Comparison of ENCODE assay signal across 11 cellular contexts in the genomic region with DNA sequence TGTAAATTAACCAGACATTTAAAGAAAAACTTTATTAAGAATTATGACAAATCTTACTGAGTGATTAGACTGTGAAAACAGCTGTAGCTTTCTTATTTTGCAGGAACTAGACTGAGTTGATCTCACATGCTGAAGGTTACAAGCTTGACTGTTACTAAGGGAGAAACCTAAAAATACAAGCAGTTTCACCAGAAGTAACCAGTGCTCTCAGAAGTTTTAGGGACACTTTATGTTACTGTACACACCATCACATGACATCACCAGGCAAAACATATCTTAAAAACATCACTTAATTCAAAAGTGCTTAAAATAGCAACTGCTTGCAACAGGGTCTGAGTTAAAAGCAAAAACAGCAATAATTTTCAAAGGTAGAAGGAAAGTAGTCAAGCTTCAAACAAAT. TPM values are rescaled to one million over a fixed set of nuclear protein-coding genes. Genes with fewer than 3 reads are reported as not detected.
DNase-seq lines count a peak whose midpoint lies in the region; ATAC-seq and TF ChIP-seq lines count a peak whose summit lies in the region.
"Had no signal": no experiment of that assay in that cellular context is flagged by ENCODE, and none has a peak within 500 bp of the region (broad histone marks: within the 10 kb centered on the region; RNA-seq: fewer than 3 reads in every experiment).

No MANE protein-coding gene starts in this region.

- POLR2A ChIA-PET in activated CD4-positive, alpha-beta memory T cell treated with anti-CD3 and anti-CD28 coated beads for 36 hours (lab: Charles Lee) = no interaction called here
- POLR2A ChIA-PET in A673 (lab: Charles Lee; ENCODE audit: low non-redundant PET) = no interaction called here

- CTCF ChIA-PET in activated CD4-positive, alpha-beta memory T cell treated with anti-CD3 and anti-CD28 coated beads for 36 hours (lab: Charles Lee) = interaction anchor here (1.1 kb wide), 1 partner anchor 176 kb away, joined by 3 read pairs; no protein-coding TSS in a partner anchor
- CTCF ChIA-PET in A673 (lab: Charles Lee) = interaction anchor here (0.5 kb wide), 1 partner anchor 1040 kb away, joined by 5 read pairs; no protein-coding TSS in a partner anchor

- ATAC-seq in GM18502 (IDR thresholded peaks at IDR 0.05; ENCODE audit: poor library complexity, unreplicated experiment) = peak; percentile 83
- ATAC-seq in GM21515 (IDR thresholded peaks at IDR 0.05; ENCODE audit: unreplicated experiment) = peak; percentile 82
- peak; percentile 90 for ATAC-seq in HG03159 (IDR thresholded peaks at IDR 0.05; ENCODE audit: unreplicated experiment)

- peaks cover 18% of the 10 kb centered on the region for H3K4me1 ChIP-seq in A673 (ENCODE audit: insufficient read depth, low read length, poor library complexity, severe bottlenecking)

- H3K9me3 Mint-ChIP-seq in activated CD4-positive, alpha-beta memory T cell treated with anti-CD3 and anti-CD28 coated beads for 36 hours = no peaks in the 10 kb centered on the region

- DNase-seq in germinal center (ENCODE audit: low spot score) (peak; percentile 5), SKM-1 (lab: John Stamatoyannopoulos, UW; ENCODE audit: unreplicated experiment) (no peak), A673 (ENCODE audit: low spot score) (no peak)
- DNase-seq in activated CD4-positive, alpha-beta memory T cell treated with anti-CD3 and anti-CD28 coated beads for 36 hours = no peak
- no peak for DNase-seq in central memory CD4-positive, alpha-beta T cell
- DNase-seq: adrenal gland had no signal

- H3K4me1 Mint-ChIP-seq in activated CD4-positive, alpha-beta memory T cell treated with anti-CD3 and anti-CD28 coated beads for 36 hours (ENCODE audit: low read depth) = peaks cover 26% of the 10 kb centered on the region

- H3K27ac ChIP-seq in A673 (ENCODE audit: low read depth, low read length, poor library complexity, severe bottlenecking) = no peak overlapping the region
- H3K27ac ChIP-seq: adrenal gland, HL-60, VCaP had no signal

- TF ChIP-seq CTCF in A673 (conservative IDR thresholded peaks at IDR 0.05; ENCODE audit: low read depth, low read length) = no peak

- H3K36me3 Mint-ChIP-seq in activated CD4-positive, alpha-beta memory T cell treated with anti-CD3 and anti-CD28 coated beads for 36 hours = peaks cover 22% of the 10 kb centered on the region

- peaks cover 18% of the 10 kb centered on the region for H3K36me3 ChIP-seq in A673 (ENCODE audit: insufficient read depth, low read length, poor library complexity, severe bottlenecking)

- no peak overlapping the region for H3K4me3 ChIP-seq in A673 (ENCODE audit: low read depth, low read length, poor library complexity, severe bottlenecking)
- H3K4me3 ChIP-seq: adrenal gland had no signal

- BruUV-seq in A673 (replicated peaks; lab: Mats Ljungman, UMichigan) = no TSS peak

- H3K27ac Mint-ChIP-seq in activated CD4-positive, alpha-beta memory T cell treated with anti-CD3 and anti-CD28 coated beads for 36 hours = no peak overlapping the region

- no peaks in the 10 kb centered on the region for H3K9me3 ChIP-seq in A673 (ENCODE audit: low read depth, low read length, poor library complexity, severe bottlenecking)
- H3K9me3 ChIP-seq: adrenal gland had no signal

- H3K4me3 Mint-ChIP-seq in activated CD4-positive, alpha-beta memory T cell treated with anti-CD3 and anti-CD28 coated beads for 36 hours = no peak overlapping the region

- no peaks in the 10 kb centered on the region for H3K27me3 Mint-ChIP-seq in activated CD4-positive, alpha-beta memory T cell treated with anti-CD3 and anti-CD28 coated beads for 36 hours

- no peaks in the 10 kb centered on the region for H3K27me3 ChIP-seq in A673 (replicated peaks; ENCODE audit: insufficient read depth, low read depth, low read length, poor library complexity)
- H3K27me3 ChIP-seq: adrenal gland had no signal

- intact Hi-C loops in activated CD4-positive, alpha-beta memory T cell treated with anti-CD3 and anti-CD28 coated beads for 36 hours (cut with micrococcal nuclease) = no loop called here
- intact Hi-C loops in A673 (cut with micrococcal nuclease; ENCODE audit: unreplicated experiment) = no loop called here

RNA-seq across cellular contexts. Expression of gene FBXO30, which starts 5.4 kb away (rescaled TPM):
- 1 to 10 TPM; 5.0 to 5.1 TPM for total RNA-seq in activated CD4-positive, alpha-beta memory T cell treated with anti-CD3 and anti-CD28 coated beads for 36 hours
- total RNA-seq in A673 (2021) = 10.9 and 12.2 TPM in 2 replicates
